In the genomic region with DNA sequence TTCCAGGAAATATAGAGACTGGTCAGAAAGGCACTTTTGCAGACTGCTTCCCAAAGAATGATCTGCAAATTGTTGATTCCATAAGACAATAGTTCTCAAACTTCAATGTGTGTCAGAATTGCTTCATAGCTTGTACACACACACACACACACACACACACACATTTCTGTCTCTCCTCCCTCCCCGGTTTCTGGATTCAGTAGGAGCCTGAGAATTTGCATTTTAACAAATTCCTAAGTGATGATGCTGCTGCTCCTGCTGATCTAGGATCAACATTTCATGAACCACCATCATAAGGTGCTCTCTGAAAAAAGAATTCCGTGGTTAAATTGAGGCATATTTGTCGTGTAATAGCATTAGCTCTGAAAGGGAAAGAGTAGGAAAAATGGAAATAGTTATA, we compare ENCODE assay signal across 11 cellular contexts. TPM values are rescaled to one million over a fixed set of nuclear protein-coding genes. Genes with fewer than 3 reads are reported as not detected.
DNase-seq lines count a peak whose midpoint lies in the region; ATAC-seq and TF ChIP-seq lines count a peak whose summit lies in the region.
"Had no signal": no experiment of that assay in that cellular context is flagged by ENCODE, and none has a peak within 500 bp of the region (broad histone marks: within the 10 kb centered on the region; RNA-seq: fewer than 3 reads in every experiment).

No MANE protein-coding gene starts in this region.

- TF ChIP-seq CTCF in choroid plexus epithelial cell (conservative IDR thresholded peaks at IDR 0.05; ENCODE audit: low read depth, low read length), result no peak

- no peak for ATAC-seq in GM19455 (IDR thresholded peaks at IDR 0.05; ENCODE audit: unreplicated experiment)

- in situ Hi-C loops in Caki2 (cut with HindIII; ENCODE audit: low pct_unique_long_range_greater_than_20kb, low sequenced_read_pairs), result no loop called here

- H3K4me1 Mint-ChIP-seq in T-helper 2 cell treated with Interferon-gamma antibody and Interleukin-4, amounts not matched to agents 5 μg/mL and 100 μg/mL, for 36 hours (ENCODE audit: low read depth), result no peaks in the 10 kb centered on the region

- no peaks in the 10 kb centered on the region for H3K9me3 Mint-ChIP-seq in T-helper 2 cell treated with Interferon-gamma antibody and Interleukin-4, amounts not matched to agents 5 μg/mL and 100 μg/mL, for 36 hours
- H3K9me3 Mint-ChIP-seq: neural crest cell had no signal

- H3K4me3 ChIP-seq in choroid plexus epithelial cell (ENCODE audit: low read depth, low read length), result no peak overlapping the region

- H3K4me3 Mint-ChIP-seq in T-helper 2 cell treated with Interferon-gamma antibody and Interleukin-4, amounts not matched to agents 5 μg/mL and 100 μg/mL, for 36 hours, result no peak overlapping the region
- H3K4me3 Mint-ChIP-seq: neural crest cell had no signal

- DNase-seq in Caki2 (ENCODE audit: low read depth), result peak; percentile 75
- DNase-seq in NCI-H226, result peak; percentile 76
- DNase-seq in choroid plexus epithelial cell (ENCODE audit: low read depth), result peak; percentile 95
- DNase-seq in left kidney (ENCODE audit: low read depth, low spot score), result peak; percentile 25
- DNase-seq in activated naive CD4-positive, alpha-beta T cell treated with anti-CD3 and anti-CD28 coated beads, Interleukin-2, amount 50 U/mL, for 16 hours, result no peak
- no peak for DNase-seq in T-helper 2 cell treated with Interferon-gamma antibody and Interleukin-4, amounts not matched to agents 5 μg/mL and 100 μg/mL, for 36 hours (ENCODE audit: low spot score)
- DNase-seq in stimulated activated naive CD4-positive, alpha-beta T cell treated with Interleukin-2 at 50 U/mL for 16 hours (lab: John Stamatoyannopoulos, UW), result no peak
- DNase-seq: MV-4-11; stimulated activated CD4-positive, alpha-beta T cell treated with anti-CD3 and anti-CD28 coated beads, Interleukin-2, amount 100 ng/mL, for 48 hours had no signal

- no peak overlapping the region for H3K27ac Mint-ChIP-seq in T-helper 2 cell treated with Interferon-gamma antibody and Interleukin-4, amounts not matched to agents 5 μg/mL and 100 μg/mL, for 36 hours

- H3K36me3 Mint-ChIP-seq in T-helper 2 cell treated with Interferon-gamma antibody and Interleukin-4, amounts not matched to agents 5 μg/mL and 100 μg/mL, for 36 hours (ENCODE audit: low read depth), result no peaks in the 10 kb centered on the region

- peaks cover 16% of the 10 kb centered on the region for H3K27me3 Mint-ChIP-seq in T-helper 2 cell treated with Interferon-gamma antibody and Interleukin-4, amounts not matched to agents 5 μg/mL and 100 μg/mL, for 36 hours (ENCODE audit: low read depth)

RNA-seq across cellular contexts. Expression of a gene that starts 35.3 kb away (rescaled TPM):
- total RNA-seq in Caki2 (2014; rRNA removed; shearing (Covaris generic); ENCODE audit: low replicate concordance), result 0.17 and 0.81 TPM in 2 replicates

RNA-seq across cellular contexts. Expression of a gene that starts 47.2 kb away (rescaled TPM):
- 11.0 and 13.8 TPM in 2 replicates for total RNA-seq in Caki2 (2014; rRNA removed; shearing (Covaris generic); ENCODE audit: low replicate concordance)

Comparison
In these comparisons a context has a peak if more than half of its experiments do, and no peak if none do; other contexts are left out.
1. DNase-seq: peak in Caki2 (single experiment), NCI-H226 (single experiment), choroid plexus epithelial cell (single experiment) and left kidney (single experiment); none in activated naive CD4-positive, alpha-beta T cell treated with anti-CD3 and anti-CD28 coated beads, Interleukin-2, amount 50 U/mL, for 16 hours (single experiment), T-helper 2 cell treated with Interferon-gamma antibody and Interleukin-4, amounts not matched to agents 5 μg/mL and 100 μg/mL, for 36 hours (single experiment) and stimulated activated naive CD4-positive, alpha-beta T cell treated with Interleukin-2 at 50 U/mL for 16 hours (single experiment).